8 cellular contexts compared by ENCODE assay signal in the genomic region with DNA sequence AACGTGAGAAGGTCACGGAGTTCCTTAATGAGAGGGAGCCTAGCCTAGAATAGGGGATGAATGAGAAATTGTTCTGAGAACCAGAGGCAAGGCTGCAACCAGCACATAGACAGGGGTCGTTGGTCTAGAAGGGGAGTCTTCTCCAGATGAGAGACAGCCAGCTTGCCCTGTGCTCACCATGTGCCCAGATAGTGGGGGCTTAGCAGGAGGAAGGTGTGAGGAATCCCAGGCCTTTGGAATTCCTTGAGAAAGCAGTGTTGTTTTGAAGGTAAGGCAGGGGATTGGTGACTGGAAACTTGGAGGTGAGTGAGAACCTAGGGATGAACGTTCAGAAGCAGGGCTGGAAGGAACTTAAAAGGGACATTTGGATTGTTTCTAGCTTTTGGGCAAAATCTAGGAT. TPM values are rescaled to one million over a fixed set of nuclear protein-coding genes. Genes with fewer than 3 reads are reported as not detected.
A peak's percentile ranks its signal among the peaks of the same experiment; 100 is the strongest.
DNase-seq lines count a peak whose midpoint lies in the region; ATAC-seq and TF ChIP-seq lines count a peak whose summit lies in the region.

No MANE protein-coding gene starts in this region.

- peak overlapping the region; percentile 23 for H3K9ac ChIP-seq in DND-41 (ENCODE audit: low read depth, low read length)
- H3K9ac ChIP-seq in OCI-LY1 (ENCODE audit: low read length), result peak overlapping the region; percentile 2; the same call in 1 of the 2 replicates

- H3K27ac ChIP-seq in DND-41 (ENCODE audit: low read length), result peak overlapping the region; percentile 66
- H3K27ac ChIP-seq in OCI-LY1 (ENCODE audit: low read depth, low read length, poor library complexity, severe bottlenecking), result peak overlapping the region; percentile 20
- H3K27ac ChIP-seq in effector memory CD4-positive, alpha-beta T cell (ENCODE audit: insufficient read depth, low read length, poor library complexity, severe bottlenecking), result peak overlapping the region; percentile 72
- peak overlapping the region; percentile 30 for H3K27ac ChIP-seq in osteoblast (ENCODE audit: low read depth, low read length)

- TF ChIP-seq CTCF in DND-41 (IDR thresholded peaks at IDR 0.05; ENCODE audit: borderline replicate concordance, extremely low read depth, low read length, poor library complexity, severe bottlenecking) (no peak), OCI-LY1 (IDR thresholded peaks at IDR 0.05; ENCODE audit: low read length) (no peak), osteoblast (IDR thresholded peaks at IDR 0.05; ENCODE audit: extremely low read depth, low read depth, low read length) (no peak)

- peaks cover 94% of the 10 kb centered on the region for H3K79me2 ChIP-seq in DND-41 (ENCODE audit: insufficient read depth, low read length)
- 0 out of 2 replicates have a peak, but pooled peaks cover 10% of the 10 kb centered on the region for H3K79me2 ChIP-seq in OCI-LY1 (ENCODE audit: insufficient read depth, low read length)
- peaks cover 96% of the 10 kb centered on the region for H3K79me2 ChIP-seq in osteoblast (ENCODE audit: insufficient read depth, low read length)

- no peaks in the 10 kb centered on the region for H3F3A ChIP-seq in OCI-LY1 (ENCODE audit: insufficient read depth, low read length)

- no peaks in the 10 kb centered on the region for H3K9me3 ChIP-seq in DND-41 (ENCODE audit: insufficient read depth, low read length, severe bottlenecking)
- no peaks in the 10 kb centered on the region for H3K9me3 ChIP-seq in OCI-LY1 (ENCODE audit: low read length)
- H3K9me3 ChIP-seq in effector memory CD4-positive, alpha-beta T cell (ENCODE audit: control insufficient read depth, low read length), result no peaks in the 10 kb centered on the region
- H3K9me3 ChIP-seq in osteoblast (ENCODE audit: low read depth, low read length), result no peaks in the 10 kb centered on the region

- H2AFZ ChIP-seq in DND-41 (ENCODE audit: low read depth, low read length) (no peak overlapping the region), OCI-LY1 (ENCODE audit: low read length) (no peak overlapping the region), osteoblast (ENCODE audit: low read length) (no peak overlapping the region)

- H3K36me3 ChIP-seq in DND-41 (ENCODE audit: insufficient read depth, low read length) (peaks cover 30% of the 10 kb centered on the region), OCI-LY1 (ENCODE audit: insufficient read depth, low read length) (peaks cover 4% of the 10 kb centered on the region; the same call in 1 of the 2 replicates), osteoblast (ENCODE audit: insufficient read depth, low read length) (peaks cover 5% of the 10 kb centered on the region)
- no peaks in the 10 kb centered on the region for H3K36me3 ChIP-seq in effector memory CD4-positive, alpha-beta T cell (ENCODE audit: control insufficient read depth, insufficient read depth, low read length)

- H3K4me1 ChIP-seq in DND-41 (ENCODE audit: insufficient read depth, low read length), result peaks cover 35% of the 10 kb centered on the region
- peaks cover 39% of the 10 kb centered on the region for H3K4me1 ChIP-seq in OCI-LY1 (ENCODE audit: insufficient read depth, low read length, severe bottlenecking)
- H3K4me1 ChIP-seq in effector memory CD4-positive, alpha-beta T cell (ENCODE audit: control insufficient read depth, insufficient read depth, low read length, poor library complexity, severe bottlenecking), result peaks cover 60% of the 10 kb centered on the region
- H3K4me1 ChIP-seq in osteoblast (ENCODE audit: insufficient read depth, low read length), result peaks cover 20% of the 10 kb centered on the region

- H3K4me2 ChIP-seq in DND-41 (ENCODE audit: insufficient read depth, low read length) (peak overlapping the region; percentile 86), OCI-LY1 (ENCODE audit: low read length) (peak overlapping the region; percentile 31), osteoblast (ENCODE audit: insufficient read depth, low read length) (peak overlapping the region; percentile 76)

- H3K4me3 ChIP-seq in DND-41 (ENCODE audit: low read depth in 1 of 2, low read length in 2 of 2) (peak overlapping the region in 1 of 2 experiments; percentile 64; a peak in 2 of 4 replicates), OCI-LY1 (ENCODE audit: low read depth, low read length, poor library complexity, severe bottlenecking) (peak overlapping the region; percentile 25), osteoblast (ENCODE audit: insufficient read depth, low read length) (peak overlapping the region; percentile 55)
- no peak overlapping the region for H3K4me3 ChIP-seq in effector memory CD4-positive, alpha-beta T cell (ENCODE audit: insufficient read depth, low read depth, low read length, poor library complexity, severe bottlenecking)

- H3K27me3 ChIP-seq in DND-41 (ENCODE audit: insufficient read depth, low read length, poor library complexity) (no peaks in the 10 kb centered on the region), OCI-LY1 (ENCODE audit: insufficient read depth, low read length) (no peaks in the 10 kb centered on the region), osteoblast (ENCODE audit: insufficient read depth, low read length) (no peaks in the 10 kb centered on the region)
- no peaks in the 10 kb centered on the region for H3K27me3 ChIP-seq in effector memory CD4-positive, alpha-beta T cell (replicated peaks; ENCODE audit: control insufficient read depth, insufficient read depth, low read length, poor library complexity, severe bottlenecking)

- intact Hi-C loops in sciatic nerve (cut with DNase I), result no loop called here

- no peak for ATAC-seq in DND-41 (ENCODE audit: insufficient read depth, low read depth)
- ATAC-seq in GM21786 (IDR thresholded peaks at IDR 0.05; ENCODE audit: unreplicated experiment), result no peak
- no peak for ATAC-seq in sciatic nerve

- H4K20me1 ChIP-seq in DND-41 (ENCODE audit: insufficient read depth, low read length) (peaks cover 80% of the 10 kb centered on the region), OCI-LY1 (ENCODE audit: insufficient read depth, low read length) (no peaks in the 10 kb centered on the region), osteoblast (ENCODE audit: insufficient read depth, low read length) (peaks cover 80% of the 10 kb centered on the region)

- DNase-seq in DND-41 (no peak), osteoblast (ENCODE audit: insufficient read length, low spot score, missing footprints) (no peak), DMS153 (lab: John Stamatoyannopoulos, UW) (no peak), sciatic nerve (ENCODE audit: low spot score) (no peak), SKM-1 treated with dmso at 0.1 percent for 144 hours (lab: John Stamatoyannopoulos, UW; ENCODE audit: unreplicated experiment) (no peak)
- DNase-seq in effector memory CD4-positive, alpha-beta T cell, result no peak

- no peaks in the 10 kb centered on the region for H3K9me2 ChIP-seq in OCI-LY1 (ENCODE audit: low read depth, low read length)

RNA-seq across cellular contexts. Expression of gene RCOR2, which starts 29.4 kb away (rescaled TPM):
- total RNA-seq in osteoblast (under 0.01 TPM in 2 replicates), sciatic nerve (0.40 TPM)

RNA-seq across cellular contexts. Expression of gene MARK2, which starts 48.7 kb away (rescaled TPM):
- total RNA-seq in osteoblast (13.8 and 14.8 TPM in 2 replicates), sciatic nerve (29.8 TPM)

RNA-seq across cellular contexts. Expression of gene NAA40, which starts 51.2 kb away (rescaled TPM):
- total RNA-seq in osteoblast (11.9 and 12.1 TPM in 2 replicates), sciatic nerve (14.5 TPM)

Comparison
In these comparisons a context has a peak if more than half of its experiments do, and no peak if none do; other contexts are left out.
1. H3K27ac ChIP-seq: peak in every context shown above with its lines; median percentile 72 in effector memory CD4-positive, alpha-beta T cell; 66 in DND-41; 30 in osteoblast; 20 in OCI-LY1.
2. H3K4me2 ChIP-seq: peak in every context shown above with its lines; median percentile 86 in DND-41; 76 in osteoblast; 31 in OCI-LY1.